26 cellular contexts compared by ENCODE assay signal in genomic region chr6:134546962-134547645, GRCh38.
"Had no signal": no experiment of that assay in that cellular context is flagged by ENCODE, and none has a peak within 500 bp of the region (broad histone marks: within the 10 kb centered on the region; RNA-seq: fewer than 3 reads in every experiment).

No MANE protein-coding gene starts in this region.

- H3K36me3 Mint-ChIP-seq: activated CD8-positive, alpha-beta memory T cell treated with anti-CD3 and anti-CD28 coated beads, Interleukin-2, amount 10 ng/mL, durations not matched to agents 7 days and 5 days; activated naive CD4-positive, alpha-beta T cell treated with anti-CD3 and anti-CD28 coated beads, Interleukin-2, amount 50 U/mL, for 72 hours had no signal

- DNase-seq: activated B cell treated with CpG ODN at 0.5 μM for 24 hours; activated CD4-positive, alpha-beta T cell treated with anti-CD3 and anti-CD28 coated beads for 1 hour; activated CD4-positive, alpha-beta T cell treated with anti-CD3 and anti-CD28 coated beads, Interleukin-2, amount 10 ng/mL, durations not matched to agents 24 days and 14 days; activated CD4-positive, alpha-beta T cell treated with anti-CD3 and anti-CD28 coated beads, Interleukin-2, amount 50 U/mL, for 48 hours; activated CD8-positive, alpha-beta memory T cell treated with anti-CD3 and anti-CD28 coated beads, Interleukin-2, amount 10 ng/mL, durations not matched to agents 7 days and 5 days; activated effector memory CD4-positive, alpha-beta T cell treated with Interleukin-2 at 50 U/mL for 16 hours; activated naive CD4-positive, alpha-beta T cell treated with Interleukin-2 at 50 U/mL for 16 hours; activated naive CD8-positive, alpha-beta T cell treated with anti-CD3 and anti-CD28 coated beads, Interleukin-2, amount 50 U/mL, for 24 hours; activated T-cell treated with anti-CD3 and anti-CD28 coated beads, Interleukin-2, amount 50 U/mL, for 24 hours; amniotic stem cell; body of pancreas; central memory CD4-positive, alpha-beta T cell; KG1; NCI-H1105; NCI-H1436; NCI-H1694 treated with DMSO at 0.1 percent for 48 hours; NCI-H2029 treated with DMSO at 0.1 percent for 48 hours; NCI-H510A treated with DMSO at 0.1 percent for 48 hours; NCI-H69; NK-92 treated with Interleukin-12 subunit alpha and Interleukin-12 subunit beta, amount 100 ng/mL, for 24 hours; SHP77 treated with DMSO at 0.1 percent for 48 hours; T-helper 17 cell; T-helper 9 cell had no signal

- H3K9me3 Mint-ChIP-seq: activated B cell treated with CpG ODN at 0.5 μM for 24 hours; activated naive CD4-positive, alpha-beta T cell treated with anti-CD3 and anti-CD28 coated beads, Interleukin-2, amount 50 U/mL, for 72 hours; activated naive CD8-positive, alpha-beta T cell treated with anti-CD3 and anti-CD28 coated beads, Interleukin-2, amount 50 U/mL, for 24 hours; activated T-cell treated with anti-CD3 and anti-CD28 coated beads, Interleukin-2, amount 50 U/mL, for 24 hours; activated T-helper 1 cell treated with anti-CD3 and anti-CD28 coated beads, Interleukin-12 subunit alpha, Interleukin-12 subunit beta, Interleukin-2, Interleukin-4 antibody, amounts not matched to agents 30 ng/mL and 10 ng/mL and 1 ng/mL, durations not matched to agents 14 hours and 24 hours and 36 hours had no signal

- H3K36me3 ChIP-seq: ascending aorta had no signal

- H3K27ac Mint-ChIP-seq: activated B cell treated with CpG ODN at 0.5 μM for 24 hours; activated CD4-positive, alpha-beta T cell treated with anti-CD3 and anti-CD28 coated beads, Interleukin-2, amount 10 ng/mL, durations not matched to agents 24 days and 14 days; activated CD8-positive, alpha-beta memory T cell treated with anti-CD3 and anti-CD28 coated beads, Interleukin-2, amount 10 ng/mL, durations not matched to agents 7 days and 5 days; activated naive CD4-positive, alpha-beta T cell treated with anti-CD3 and anti-CD28 coated beads, Interleukin-2, amount 50 U/mL, for 72 hours; activated naive CD8-positive, alpha-beta T cell treated with anti-CD3 and anti-CD28 coated beads, Interleukin-2, amount 50 U/mL, for 24 hours; activated T-cell treated with anti-CD3 and anti-CD28 coated beads, Interleukin-2, amount 50 U/mL, for 24 hours; activated T-helper 1 cell treated with anti-CD3 and anti-CD28 coated beads, Interleukin-12 subunit alpha, Interleukin-12 subunit beta, Interleukin-2, Interleukin-4 antibody, amounts not matched to agents 30 ng/mL and 10 ng/mL and 1 ng/mL, durations not matched to agents 14 hours and 24 hours and 36 hours; T-helper 17 cell had no signal

- H3K9me3 ChIP-seq: ascending aorta, body of pancreas had no signal

- H3K27ac ChIP-seq: ascending aorta, body of pancreas had no signal

- H3K4me3 ChIP-seq: ascending aorta, body of pancreas had no signal

- H3K27me3 Mint-ChIP-seq: activated B cell treated with CpG ODN at 0.5 μM for 24 hours; activated naive CD8-positive, alpha-beta T cell treated with anti-CD3 and anti-CD28 coated beads, Interleukin-2, amount 50 U/mL, for 24 hours; activated T-cell treated with anti-CD3 and anti-CD28 coated beads, Interleukin-2, amount 50 U/mL, for 24 hours had no signal

- H3K27me3 ChIP-seq: ascending aorta, body of pancreas had no signal

- H3K4me1 Mint-ChIP-seq: activated B cell treated with CpG ODN at 0.5 μM for 24 hours had no signal

- ATAC-seq: activated CD8-positive, alpha-beta memory T cell treated with anti-CD3 and anti-CD28 coated beads, Interleukin-2, amount 10 ng/mL, durations not matched to agents 7 days and 5 days; activated naive CD4-positive, alpha-beta T cell treated with anti-CD3 and anti-CD28 coated beads, Interleukin-2, amount 50 U/mL, for 72 hours; activated naive CD8-positive, alpha-beta T cell treated with anti-CD3 and anti-CD28 coated beads, Interleukin-2, amount 50 U/mL, for 24 hours; body of pancreas; T-helper 17 cell had no signal

- H3K4me3 Mint-ChIP-seq: activated B cell treated with CpG ODN at 0.5 μM for 24 hours; activated CD4-positive, alpha-beta T cell treated with anti-CD3 and anti-CD28 coated beads, Interleukin-2, amount 10 ng/mL, durations not matched to agents 24 days and 14 days; activated CD8-positive, alpha-beta memory T cell treated with anti-CD3 and anti-CD28 coated beads, Interleukin-2, amount 10 ng/mL, durations not matched to agents 7 days and 5 days; activated naive CD8-positive, alpha-beta T cell treated with anti-CD3 and anti-CD28 coated beads, Interleukin-2, amount 50 U/mL, for 24 hours; activated T-cell treated with anti-CD3 and anti-CD28 coated beads, Interleukin-2, amount 50 U/mL, for 24 hours; activated T-helper 1 cell treated with anti-CD3 and anti-CD28 coated beads, Interleukin-12 subunit alpha, Interleukin-12 subunit beta, Interleukin-2, Interleukin-4 antibody, amounts not matched to agents 30 ng/mL and 10 ng/mL and 1 ng/mL, durations not matched to agents 14 hours and 24 hours and 36 hours; T-helper 17 cell had no signal

- H3K4me1 ChIP-seq: ascending aorta, body of pancreas had no signal
